ENCODE assay signal across 10 cellular contexts in the genomic region with DNA sequence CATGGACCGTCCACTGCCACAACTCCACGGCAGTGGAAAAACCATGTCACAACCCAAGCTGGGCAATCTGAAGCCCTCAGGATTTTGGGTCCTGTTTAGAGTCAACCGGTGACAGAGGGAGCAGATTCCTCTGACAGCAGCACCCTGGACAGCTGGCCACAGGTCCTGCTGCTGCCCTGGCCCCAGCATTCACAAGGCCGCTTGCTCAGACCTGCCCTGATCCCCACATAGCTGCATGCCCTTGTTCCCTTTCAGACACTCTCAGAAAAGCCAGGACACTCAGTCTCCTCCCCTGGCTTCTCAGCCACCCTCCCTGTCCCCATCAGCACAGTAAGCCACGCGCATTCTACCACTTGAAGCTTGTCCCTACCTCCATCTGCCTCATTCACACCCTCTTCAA. TPM values are rescaled to one million over a fixed set of nuclear protein-coding genes. Genes with fewer than 3 reads are reported as not detected.
DNase-seq lines count a peak whose midpoint lies in the region; ATAC-seq and TF ChIP-seq lines count a peak whose summit lies in the region.
"Had no signal": no experiment of that assay in that cellular context is flagged by ENCODE, and none has a peak within 500 bp of the region (broad histone marks: within the 10 kb centered on the region; RNA-seq: fewer than 3 reads in every experiment).

No MANE protein-coding gene starts in this region.

- peaks cover 18% of the 10 kb centered on the region for H3K4me1 Mint-ChIP-seq in activated CD4-positive, alpha-beta T cell treated with anti-CD3 and anti-CD28 coated beads, Interleukin-2, amount 10 ng/mL, durations not matched to agents 7 days and 5 days
- H3K4me1 Mint-ChIP-seq in activated B cell treated with CpG ODN at 0.5 μM for 24 hours: peaks cover 27% of the 10 kb centered on the region
- peaks cover 33% of the 10 kb centered on the region for H3K4me1 Mint-ChIP-seq in stimulated activated effector memory CD8-positive, alpha-beta T cell treated with anti-CD3 and anti-CD28 coated beads, Interleukin-12 subunit alpha, Interleukin-12 subunit beta, amount 100 ng/mL, for 72 hours

- no peaks in the 10 kb centered on the region for H3K27me3 ChIP-seq in hepatocyte

- H3K36me3 ChIP-seq in hepatocyte (replicated peaks; ENCODE audit: insufficient read depth, low read depth): no peaks in the 10 kb centered on the region

- ATAC-seq in activated B cell treated with CpG ODN at 0.5 μM for 24 hours (ENCODE audit: low read depth): no peak
- no peak for ATAC-seq in stimulated activated effector memory CD8-positive, alpha-beta T cell treated with anti-CD3 and anti-CD28 coated beads, Interleukin-12 subunit alpha, Interleukin-12 subunit beta, amount 100 ng/mL, for 72 hours

- H3K4me3 Mint-ChIP-seq in activated CD4-positive, alpha-beta T cell treated with anti-CD3 and anti-CD28 coated beads, Interleukin-2, amount 10 ng/mL, durations not matched to agents 7 days and 5 days: peak overlapping the region; percentile 90
- peak overlapping the region; percentile 88 for H3K4me3 Mint-ChIP-seq in activated B cell treated with CpG ODN at 0.5 μM for 24 hours
- H3K4me3 Mint-ChIP-seq in stimulated activated effector memory CD8-positive, alpha-beta T cell treated with anti-CD3 and anti-CD28 coated beads, Interleukin-12 subunit alpha, Interleukin-12 subunit beta, amount 100 ng/mL, for 72 hours: peak overlapping the region; percentile 85

- H3K9me3 Mint-ChIP-seq in activated CD4-positive, alpha-beta T cell treated with anti-CD3 and anti-CD28 coated beads, Interleukin-2, amount 10 ng/mL, durations not matched to agents 7 days and 5 days: no peaks in the 10 kb centered on the region
- no peaks in the 10 kb centered on the region for H3K9me3 Mint-ChIP-seq in activated B cell treated with CpG ODN at 0.5 μM for 24 hours
- no peaks in the 10 kb centered on the region for H3K9me3 Mint-ChIP-seq in stimulated activated effector memory CD8-positive, alpha-beta T cell treated with anti-CD3 and anti-CD28 coated beads, Interleukin-12 subunit alpha, Interleukin-12 subunit beta, amount 100 ng/mL, for 72 hours

- H3K27ac Mint-ChIP-seq in activated CD4-positive, alpha-beta T cell treated with anti-CD3 and anti-CD28 coated beads, Interleukin-2, amount 10 ng/mL, durations not matched to agents 7 days and 5 days: peak overlapping the region; percentile 11
- no peak overlapping the region for H3K27ac Mint-ChIP-seq in activated B cell treated with CpG ODN at 0.5 μM for 24 hours
- H3K27ac Mint-ChIP-seq in stimulated activated effector memory CD8-positive, alpha-beta T cell treated with anti-CD3 and anti-CD28 coated beads, Interleukin-12 subunit alpha, Interleukin-12 subunit beta, amount 100 ng/mL, for 72 hours: peak overlapping the region; percentile 95

- H3K79me2 ChIP-seq in hepatocyte: peaks cover 21% of the 10 kb centered on the region

- H3K4me2 ChIP-seq in hepatocyte: peak overlapping the region; percentile 99

- TF ChIP-seq CTCF in activated B cell treated with CpG ODN at 0.5 μM for 24 hours (IDR thresholded peaks at IDR 0.05): no peak
- TF ChIP-seq CTCF in hepatocyte (IDR thresholded peaks at IDR 0.05; ENCODE audit: poor library complexity): no peak

- DNase-seq in activated CD4-positive, alpha-beta T cell treated with anti-CD3 and anti-CD28 coated beads, Interleukin-2, amount 10 ng/mL, durations not matched to agents 7 days and 5 days: no peak
- no peak for DNase-seq in activated CD4-positive, alpha-beta T cell treated with anti-CD3 and anti-CD28 coated beads for 4 hours
- DNase-seq in activated B cell treated with CpG ODN at 0.5 μM for 24 hours (no peak), hepatocyte (ENCODE audit: low spot score) (no peak), UCSD-AML1 (lab: John Stamatoyannopoulos, UW; ENCODE audit: unreplicated experiment) (no peak), NCI-H524 treated with DMSO at 0.1 percent for 48 hours (lab: John Stamatoyannopoulos, UW) (no peak), dermis blood vessel endothelial cell (no peak)
- no peak for DNase-seq in stimulated activated effector memory CD8-positive, alpha-beta T cell treated with anti-CD3 and anti-CD28 coated beads, Interleukin-12 subunit alpha, Interleukin-12 subunit beta, amount 100 ng/mL, for 72 hours (ENCODE audit: low spot score in 2 of 2)
- DNase-seq: stimulated activated CD4-positive, alpha-beta T cell treated with anti-CD3 and anti-CD28 coated beads, Interleukin-12 subunit alpha, Interleukin-12 subunit beta, amount 100 ng/mL, for 4 hours had no signal

- peaks cover 5% of the 10 kb centered on the region for H3K4me1 ChIP-seq in hepatocyte (ENCODE audit: insufficient read depth)

- no peak overlapping the region for H3K27ac ChIP-seq in hepatocyte

- H4K20me1 ChIP-seq in hepatocyte (ENCODE audit: insufficient read depth, poor library complexity, severe bottlenecking): peaks cover 2% of the 10 kb centered on the region

- intact Hi-C loops in activated B cell treated with CpG ODN at 0.5 μM for 24 hours (cut with micrococcal nuclease): loop anchor here (10.0 kb wide), 3 partner anchors 200 to 1750 kb away; a partner anchor contains a TSS

- CTCF ChIA-PET in activated CD4-positive, alpha-beta T cell treated with anti-CD3 and anti-CD28 coated beads, Interleukin-2, amount 10 ng/mL, durations not matched to agents 7 days and 5 days (lab: Charles Lee): interaction anchor here (0.6 to 1.4 kb wide), 2 partner anchors 10 to 17 kb away, joined by 3 to 5 read pairs; no protein-coding TSS in a partner anchor
- CTCF ChIA-PET in activated B cell treated with CpG ODN at 0.5 μM for 24 hours (lab: Charles Lee): no interaction called here

- no peaks in the 10 kb centered on the region for H3K27me3 Mint-ChIP-seq in activated CD4-positive, alpha-beta T cell treated with anti-CD3 and anti-CD28 coated beads, Interleukin-2, amount 10 ng/mL, durations not matched to agents 7 days and 5 days
- H3K27me3 Mint-ChIP-seq in activated B cell treated with CpG ODN at 0.5 μM for 24 hours: peaks cover 3% of the 10 kb centered on the region

- no peak overlapping the region for H2AFZ ChIP-seq in hepatocyte

- WGBS in hepatocyte (ENCODE audit: low lambda C conversion rate, missing lambda C conversion rate): 97% methylated on average over 6 of the region's 6 CpGs

- no peaks in the 10 kb centered on the region for H3K9me2 ChIP-seq in hepatocyte (replicated peaks; ENCODE audit: insufficient read depth)

- H3K36me3 Mint-ChIP-seq in activated CD4-positive, alpha-beta T cell treated with anti-CD3 and anti-CD28 coated beads, Interleukin-2, amount 10 ng/mL, durations not matched to agents 7 days and 5 days (ENCODE audit: low read depth): peaks cover 24% of the 10 kb centered on the region
- H3K36me3 Mint-ChIP-seq in activated B cell treated with CpG ODN at 0.5 μM for 24 hours (ENCODE audit: low read depth): peaks cover 44% of the 10 kb centered on the region
- H3K36me3 Mint-ChIP-seq in stimulated activated effector memory CD8-positive, alpha-beta T cell treated with anti-CD3 and anti-CD28 coated beads, Interleukin-12 subunit alpha, Interleukin-12 subunit beta, amount 100 ng/mL, for 72 hours: peaks cover 41% of the 10 kb centered on the region

- H3K4me3 ChIP-seq in hepatocyte: no peak overlapping the region

- no peaks in the 10 kb centered on the region for H3K9me3 ChIP-seq in hepatocyte (ENCODE audit: low read depth)

- POLR2A ChIA-PET in activated CD4-positive, alpha-beta T cell treated with anti-CD3 and anti-CD28 coated beads, Interleukin-2, amount 10 ng/mL, durations not matched to agents 7 days and 5 days (lab: Charles Lee): no interaction called here
- POLR2A ChIA-PET in activated B cell treated with CpG ODN at 0.5 μM for 24 hours (lab: Charles Lee): interaction anchor here (0.9 kb wide), 1 partner anchor 108 kb away, joined by 4 read pairs; no protein-coding TSS in a partner anchor

RNA-seq across cellular contexts. Expression of a gene that starts 1.6 kb away (rescaled TPM):
- total RNA-seq in activated CD4-positive, alpha-beta T cell treated with anti-CD3 and anti-CD28 coated beads, Interleukin-2, amount 10 ng/mL, durations not matched to agents 7 days and 5 days: 100 to 1,000 TPM in 1 of 2 experiments, 10 to 100 TPM in 1; 77.9 to 115 TPM
- total RNA-seq in activated B cell treated with CpG ODN at 0.5 μM for 24 hours (78.6 and 81.1 TPM in 2 replicates), hepatocyte (109 and 146 TPM in 2 replicates), dermis blood vessel endothelial cell (61.7 and 98.9 TPM in 2 replicates)
- polyA plus RNA-seq in hepatocyte: 253 and 300 TPM in 2 replicates

RNA-seq across cellular contexts. Expression of a gene that starts 6.0 kb away (rescaled TPM):
- not detected for total RNA-seq in activated CD4-positive, alpha-beta T cell treated with anti-CD3 and anti-CD28 coated beads, Interleukin-2, amount 10 ng/mL, durations not matched to agents 7 days and 5 days
- not detected in 2 replicates for total RNA-seq in activated B cell treated with CpG ODN at 0.5 μM for 24 hours
- total RNA-seq in hepatocyte: 0.50 TPM in 1 of 2 replicates, not detected in the other
- 0.34 TPM in 1 of 2 replicates, not detected in the other for polyA plus RNA-seq in hepatocyte
- not detected in 2 replicates for total RNA-seq in dermis blood vessel endothelial cell
- total RNA-seq: ureter had no signal
